ENCODE assay signal across 15 cellular contexts in genomic region chr1:231926933-231927332, GRCh38.
DNase-seq lines count a peak whose midpoint lies in the region; ATAC-seq and TF ChIP-seq lines count a peak whose summit lies in the region.
"Had no signal": no experiment of that assay in that cellular context is flagged by ENCODE, and none has a peak within 500 bp of the region (broad histone marks: within the 10 kb centered on the region; RNA-seq: fewer than 3 reads in every experiment).

No MANE protein-coding gene starts in this region.

- intact Hi-C loops in left ventricle myocardium inferior (cut with micrococcal nuclease): no loop called here
- intact Hi-C loops in Right ventricle myocardium inferior (cut with DNase I): loop anchor here (5.0 kb wide), 3 partner anchors 60 to 695 kb away; no protein-coding TSS in a partner anchor

- TF ChIP-seq CTCF in left ventricle myocardium inferior (IDR thresholded peaks at IDR 0.05; ENCODE audit: borderline replicate concordance) (no peak), thoracic aorta (IDR thresholded peaks at IDR 0.05) (no peak)

- H3K4me1 ChIP-seq in left ventricle myocardium inferior (peaks cover 83% of the 10 kb centered on the region), thoracic aorta (ENCODE audit: control insufficient read depth in 1 of 2, low read depth in 2 of 2) (peaks cover 0 to 53% of the 10 kb centered on the region in 2 donors)

- H3K27ac ChIP-seq in left ventricle myocardium inferior (replicated peaks) (peak overlapping the region; percentile 68), thoracic aorta (peak overlapping the region; percentile 37 to 59)
- H3K27ac ChIP-seq: GM23248 had no signal

- ATAC-seq in Right ventricle myocardium inferior: no peak
- no peak for ATAC-seq in thoracic aorta (ENCODE audit: insufficient number of reproducible peaks, low FRiP score, low read depth)
- ATAC-seq: GM12878 had no signal

- no peak for DNase-seq in left ventricle myocardium inferior
- no peak for DNase-seq in Right ventricle myocardium inferior (ENCODE audit: missing footprints)
- peak; percentile 18 for DNase-seq in EH (ENCODE audit: low read depth)
- DNase-seq in myocyte (ENCODE audit: low read depth): peak; percentile 57
- no peak for DNase-seq in thoracic aorta (ENCODE audit: low spot score)
- no peak for DNase-seq in NCI-H1436 (lab: John Stamatoyannopoulos, UW)
- DNase-seq: C1 segment of cervical spinal cord, Calu3, DMS53, DMS79 treated with DMSO at 0.1 percent for 48 hours, GDM1, GM23248, H7, HCEC 1CT had no signal

- no peak overlapping the region for H3K4me3 ChIP-seq in left ventricle myocardium inferior
- no peak overlapping the region for H3K4me3 ChIP-seq in thoracic aorta
- H3K4me3 ChIP-seq: GM12878, GM23248 had no signal

- H3K9me3 ChIP-seq in left ventricle myocardium inferior (replicated peaks) (peaks cover 3% of the 10 kb centered on the region), thoracic aorta (no peaks in the 10 kb centered on the region)

- H3K27me3 ChIP-seq in left ventricle myocardium inferior (ENCODE audit: low read depth): no peaks in the 10 kb centered on the region
- H3K27me3 ChIP-seq in thoracic aorta (replicated peaks; ENCODE audit: insufficient read depth): no peaks in the 10 kb centered on the region

- H3K36me3 ChIP-seq in left ventricle myocardium inferior (peaks cover 1% of the 10 kb centered on the region), thoracic aorta (no peaks in the 10 kb centered on the region)

Comparison
In these comparisons a context has a peak if more than half of its experiments do, and no peak if none do; other contexts are left out.
1. DNase-seq: peak in EH (single experiment) and myocyte (single experiment); none in left ventricle myocardium inferior (single experiment), Right ventricle myocardium inferior (single experiment), thoracic aorta (single experiment) and NCI-H1436 (single experiment).